ENCODE assay signal across 29 cellular contexts in the genomic region with DNA sequence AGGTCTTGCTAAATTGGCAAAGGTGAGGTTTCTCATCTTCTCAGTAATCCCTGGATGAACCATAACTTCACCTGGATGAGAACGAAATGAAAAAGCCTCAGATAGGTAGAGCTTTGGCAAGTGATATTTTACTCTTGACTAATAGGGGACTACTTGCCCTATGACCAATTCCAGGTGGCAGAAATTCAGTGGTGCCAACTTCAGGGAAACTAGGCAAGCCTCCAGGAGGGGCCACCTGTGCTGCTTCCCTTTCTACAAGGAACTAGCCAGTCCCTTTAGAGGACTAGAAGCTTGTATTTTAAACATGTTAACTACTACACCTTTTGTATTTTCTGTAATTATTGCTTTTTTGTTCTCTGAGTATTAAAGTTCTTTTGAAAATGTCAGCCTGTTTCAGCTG.
"Had no signal": no experiment of that assay in that cellular context is flagged by ENCODE, and none has a peak within 500 bp of the region (broad histone marks: within the 10 kb centered on the region; RNA-seq: fewer than 3 reads in every experiment).

No MANE protein-coding gene starts in this region.

- H3K27me3 Mint-ChIP-seq: stimulated activated memory B cell treated with anti-CD40 and anti-IgM and Interleukin-4, amounts not matched to agents 10 μg/mL and 1 μg/mL and 100 μg/mL, for 72 hours; stimulated activated naive B cell treated with anti-CD40 and anti-IgM and Interleukin-4, amounts not matched to agents 10 μg/mL and 1 μg/mL and 100 μg/mL, for 72 hours; stimulated activated naive CD8-positive, alpha-beta T cell treated with anti-CD3 and anti-CD28 coated beads, Interleukin-15, amount 100 ng/mL, for 72 hours; stimulated activated naive CD8-positive, alpha-beta T cell treated with anti-CD3 and anti-CD28 coated beads, Interleukin-15, Interleukin-2, amounts not matched to agents 100 ng/mL and 50 ng/mL, for 24 hours; type B pancreatic cell had no signal

- H3K27me3 ChIP-seq: stomach, suprapubic skin, testis, thyroid gland, tibial artery, tibial nerve, transverse colon, upper lobe of left lung, upper lobe of right lung, uterus, vagina had no signal

- H3K36me3 ChIP-seq: stomach, suprapubic skin, thoracic aorta, thyroid gland, tibial artery, tibial nerve, transverse colon, upper lobe of left lung, upper lobe of right lung, uterus, vagina had no signal

- H3K9me3 ChIP-seq: stomach, suprapubic skin, testis, thoracic aorta, thyroid gland, tibial artery, tibial nerve, transverse colon, upper lobe of left lung, upper lobe of right lung, uterus, vagina had no signal

- ATAC-seq: stimulated activated effector memory CD8-positive, alpha-beta T cell treated with anti-CD3 and anti-CD28 coated beads, Interleukin-12 subunit alpha, Interleukin-12 subunit beta, amount 100 ng/mL, for 72 hours; stimulated activated memory B cell treated with anti-CD40 and anti-IgM and Interleukin-4, amounts not matched to agents 10 μg/mL and 1 μg/mL and 100 μg/mL, for 72 hours; stimulated activated naive B cell treated with anti-CD40 and anti-IgM and Interleukin-4, amounts not matched to agents 10 μg/mL and 1 μg/mL and 100 μg/mL, for 72 hours; stimulated activated naive CD8-positive, alpha-beta T cell treated with anti-CD3 and anti-CD28 coated beads, Interleukin-15, amount 100 ng/mL, for 72 hours; stimulated activated naive CD8-positive, alpha-beta T cell treated with anti-CD3 and anti-CD28 coated beads, Interleukin-15, Interleukin-2, amounts not matched to agents 100 U/mL and 50 U/mL, for 24 hours; upper lobe of right lung had no signal

- H3K9me3 Mint-ChIP-seq: stimulated activated memory B cell treated with anti-CD40 and anti-IgM and Interleukin-4, amounts not matched to agents 10 μg/mL and 1 μg/mL and 100 μg/mL, for 72 hours; stimulated activated naive CD8-positive, alpha-beta T cell treated with anti-CD3 and anti-CD28 coated beads, Interleukin-15, Interleukin-2, amounts not matched to agents 100 ng/mL and 50 ng/mL, for 24 hours; type B pancreatic cell had no signal

- H3K4me3 Mint-ChIP-seq: stimulated activated effector memory CD8-positive, alpha-beta T cell treated with anti-CD3 and anti-CD28 coated beads, Interleukin-12 subunit alpha, Interleukin-12 subunit beta, amount 100 ng/mL, for 72 hours; stimulated activated memory B cell treated with anti-CD40 and anti-IgM and Interleukin-4, amounts not matched to agents 10 μg/mL and 1 μg/mL and 100 μg/mL, for 72 hours; stimulated activated naive B cell treated with anti-CD40 and anti-IgM and Interleukin-4, amounts not matched to agents 10 μg/mL and 1 μg/mL and 100 μg/mL, for 72 hours; stimulated activated naive CD8-positive, alpha-beta T cell treated with anti-CD3 and anti-CD28 coated beads, Interleukin-15, amount 100 ng/mL, for 72 hours; stimulated activated naive CD8-positive, alpha-beta T cell treated with anti-CD3 and anti-CD28 coated beads, Interleukin-15, Interleukin-2, amounts not matched to agents 100 ng/mL and 50 ng/mL, for 24 hours; type B pancreatic cell had no signal

- H3K36me3 Mint-ChIP-seq: stimulated activated effector memory CD8-positive, alpha-beta T cell treated with anti-CD3 and anti-CD28 coated beads, Interleukin-12 subunit alpha, Interleukin-12 subunit beta, amount 100 ng/mL, for 72 hours; stimulated activated memory B cell treated with anti-CD40 and anti-IgM and Interleukin-4, amounts not matched to agents 10 μg/mL and 1 μg/mL and 100 μg/mL, for 72 hours; stimulated activated naive B cell treated with anti-CD40 and anti-IgM and Interleukin-4, amounts not matched to agents 10 μg/mL and 1 μg/mL and 100 μg/mL, for 72 hours; type B pancreatic cell had no signal

- FAIRE-seq: urothelium cell line had no signal

- H3K27ac ChIP-seq: stomach, suprapubic skin, testis, thoracic aorta, thyroid gland, tibial artery, tibial nerve, transverse colon, upper lobe of left lung, upper lobe of right lung, uterus, vagina had no signal

- H3K4me1 Mint-ChIP-seq: stimulated activated effector memory CD8-positive, alpha-beta T cell treated with anti-CD3 and anti-CD28 coated beads, Interleukin-12 subunit alpha, Interleukin-12 subunit beta, amount 100 ng/mL, for 72 hours; stimulated activated memory B cell treated with anti-CD40 and anti-IgM and Interleukin-4, amounts not matched to agents 10 μg/mL and 1 μg/mL and 100 μg/mL, for 72 hours; stimulated activated naive B cell treated with anti-CD40 and anti-IgM and Interleukin-4, amounts not matched to agents 10 μg/mL and 1 μg/mL and 100 μg/mL, for 72 hours; stimulated activated naive CD8-positive, alpha-beta T cell treated with anti-CD3 and anti-CD28 coated beads, Interleukin-15, amount 100 ng/mL, for 72 hours had no signal

- DNase-seq: stimulated activated CD4-positive, alpha-beta T cell treated with anti-CD3 and anti-CD28 coated beads, Interleukin-2, amount 100 ng/mL, for 48 hours; stimulated activated CD4-positive, alpha-beta T cell treated with anti-CD3 and anti-CD28 coated beads, Interleukin-4, amount 100 ng/mL, for 1 hour; stimulated activated CD4-positive, alpha-beta T cell treated with anti-CD3 and anti-CD28 coated beads, Interleukin-4, amount 100 ng/mL, for 24 hours; stimulated activated CD4-positive, alpha-beta T cell treated with anti-CD3 and anti-CD28 coated beads, Interleukin-4, amount 100 ng/mL, for 4 hours; stimulated activated CD8-positive, alpha-beta memory T cell treated with anti-CD3 and anti-CD28 coated beads, Interleukin-4, amount 100 ng/mL, for 48 hours; stimulated activated naive B cell treated with anti-CD40 and anti-IgM and Interleukin-4, amounts not matched to agents 10 μg/mL and 1 μg/mL and 100 μg/mL, for 72 hours; stimulated activated naive CD4-positive, alpha-beta T cell; stimulated activated naive CD4-positive, alpha-beta T cell treated with Interleukin-2 at 50 U/mL for 16 hours; stimulated activated naive CD8-positive, alpha-beta T cell treated with anti-CD3 and anti-CD28 coated beads, Interleukin-15, amount 100 ng/mL, for 72 hours; stimulated activated naive CD8-positive, alpha-beta T cell treated with anti-CD3 and anti-CD28 coated beads, Interleukin-15, Interleukin-2, amounts not matched to agents 100 U/mL and 50 U/mL, for 24 hours; stomach; substantia nigra; testis; thyroid gland; tibial artery; transverse colon; trophoblast cell; upper lobe of left lung; upper lobe of right lung; uterus had no signal

- H3K4me3 ChIP-seq: stomach, suprapubic skin, testis, thoracic aorta, thyroid gland, tibial artery, tibial nerve, transverse colon, upper lobe of left lung, upper lobe of right lung, uterus, vagina had no signal

- H3K4me1 ChIP-seq: stomach, suprapubic skin, testis, thyroid gland, tibial artery, tibial nerve, transverse colon, upper lobe of left lung, upper lobe of right lung, uterus, vagina had no signal
